In the genomic region with DNA sequence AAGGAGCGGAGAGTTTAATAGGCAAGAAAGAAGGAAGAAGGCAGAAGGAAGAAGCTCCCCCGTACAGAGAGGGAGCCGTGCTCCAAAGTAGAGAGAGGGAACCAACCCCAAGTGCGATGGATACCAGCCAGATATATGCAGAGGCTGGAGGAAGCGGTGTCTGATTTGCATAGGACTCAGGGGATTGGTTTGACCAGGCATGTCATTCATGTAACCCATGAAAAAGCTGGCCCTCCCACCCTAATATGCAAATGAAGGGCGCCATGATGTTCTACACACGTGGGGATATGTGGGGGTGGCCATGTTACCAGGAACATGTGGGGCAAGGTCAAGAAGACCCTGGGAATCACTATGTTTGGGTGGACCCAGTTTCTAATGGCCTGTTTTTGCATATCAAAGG, we compare ENCODE assay signal across 1 cellular context.
A peak's percentile ranks its signal among the peaks of the same experiment; 100 is the strongest.
TF ChIP-seq lines count a peak whose summit lies in the region.

No MANE protein-coding gene starts in this region.

TF ChIP-seq in K562, 482 proteins besides CTCF, POLR2A, EP300 and RAD21 (continued from another document and continues in another):
- TF ChIP-seq, protein P1, sequence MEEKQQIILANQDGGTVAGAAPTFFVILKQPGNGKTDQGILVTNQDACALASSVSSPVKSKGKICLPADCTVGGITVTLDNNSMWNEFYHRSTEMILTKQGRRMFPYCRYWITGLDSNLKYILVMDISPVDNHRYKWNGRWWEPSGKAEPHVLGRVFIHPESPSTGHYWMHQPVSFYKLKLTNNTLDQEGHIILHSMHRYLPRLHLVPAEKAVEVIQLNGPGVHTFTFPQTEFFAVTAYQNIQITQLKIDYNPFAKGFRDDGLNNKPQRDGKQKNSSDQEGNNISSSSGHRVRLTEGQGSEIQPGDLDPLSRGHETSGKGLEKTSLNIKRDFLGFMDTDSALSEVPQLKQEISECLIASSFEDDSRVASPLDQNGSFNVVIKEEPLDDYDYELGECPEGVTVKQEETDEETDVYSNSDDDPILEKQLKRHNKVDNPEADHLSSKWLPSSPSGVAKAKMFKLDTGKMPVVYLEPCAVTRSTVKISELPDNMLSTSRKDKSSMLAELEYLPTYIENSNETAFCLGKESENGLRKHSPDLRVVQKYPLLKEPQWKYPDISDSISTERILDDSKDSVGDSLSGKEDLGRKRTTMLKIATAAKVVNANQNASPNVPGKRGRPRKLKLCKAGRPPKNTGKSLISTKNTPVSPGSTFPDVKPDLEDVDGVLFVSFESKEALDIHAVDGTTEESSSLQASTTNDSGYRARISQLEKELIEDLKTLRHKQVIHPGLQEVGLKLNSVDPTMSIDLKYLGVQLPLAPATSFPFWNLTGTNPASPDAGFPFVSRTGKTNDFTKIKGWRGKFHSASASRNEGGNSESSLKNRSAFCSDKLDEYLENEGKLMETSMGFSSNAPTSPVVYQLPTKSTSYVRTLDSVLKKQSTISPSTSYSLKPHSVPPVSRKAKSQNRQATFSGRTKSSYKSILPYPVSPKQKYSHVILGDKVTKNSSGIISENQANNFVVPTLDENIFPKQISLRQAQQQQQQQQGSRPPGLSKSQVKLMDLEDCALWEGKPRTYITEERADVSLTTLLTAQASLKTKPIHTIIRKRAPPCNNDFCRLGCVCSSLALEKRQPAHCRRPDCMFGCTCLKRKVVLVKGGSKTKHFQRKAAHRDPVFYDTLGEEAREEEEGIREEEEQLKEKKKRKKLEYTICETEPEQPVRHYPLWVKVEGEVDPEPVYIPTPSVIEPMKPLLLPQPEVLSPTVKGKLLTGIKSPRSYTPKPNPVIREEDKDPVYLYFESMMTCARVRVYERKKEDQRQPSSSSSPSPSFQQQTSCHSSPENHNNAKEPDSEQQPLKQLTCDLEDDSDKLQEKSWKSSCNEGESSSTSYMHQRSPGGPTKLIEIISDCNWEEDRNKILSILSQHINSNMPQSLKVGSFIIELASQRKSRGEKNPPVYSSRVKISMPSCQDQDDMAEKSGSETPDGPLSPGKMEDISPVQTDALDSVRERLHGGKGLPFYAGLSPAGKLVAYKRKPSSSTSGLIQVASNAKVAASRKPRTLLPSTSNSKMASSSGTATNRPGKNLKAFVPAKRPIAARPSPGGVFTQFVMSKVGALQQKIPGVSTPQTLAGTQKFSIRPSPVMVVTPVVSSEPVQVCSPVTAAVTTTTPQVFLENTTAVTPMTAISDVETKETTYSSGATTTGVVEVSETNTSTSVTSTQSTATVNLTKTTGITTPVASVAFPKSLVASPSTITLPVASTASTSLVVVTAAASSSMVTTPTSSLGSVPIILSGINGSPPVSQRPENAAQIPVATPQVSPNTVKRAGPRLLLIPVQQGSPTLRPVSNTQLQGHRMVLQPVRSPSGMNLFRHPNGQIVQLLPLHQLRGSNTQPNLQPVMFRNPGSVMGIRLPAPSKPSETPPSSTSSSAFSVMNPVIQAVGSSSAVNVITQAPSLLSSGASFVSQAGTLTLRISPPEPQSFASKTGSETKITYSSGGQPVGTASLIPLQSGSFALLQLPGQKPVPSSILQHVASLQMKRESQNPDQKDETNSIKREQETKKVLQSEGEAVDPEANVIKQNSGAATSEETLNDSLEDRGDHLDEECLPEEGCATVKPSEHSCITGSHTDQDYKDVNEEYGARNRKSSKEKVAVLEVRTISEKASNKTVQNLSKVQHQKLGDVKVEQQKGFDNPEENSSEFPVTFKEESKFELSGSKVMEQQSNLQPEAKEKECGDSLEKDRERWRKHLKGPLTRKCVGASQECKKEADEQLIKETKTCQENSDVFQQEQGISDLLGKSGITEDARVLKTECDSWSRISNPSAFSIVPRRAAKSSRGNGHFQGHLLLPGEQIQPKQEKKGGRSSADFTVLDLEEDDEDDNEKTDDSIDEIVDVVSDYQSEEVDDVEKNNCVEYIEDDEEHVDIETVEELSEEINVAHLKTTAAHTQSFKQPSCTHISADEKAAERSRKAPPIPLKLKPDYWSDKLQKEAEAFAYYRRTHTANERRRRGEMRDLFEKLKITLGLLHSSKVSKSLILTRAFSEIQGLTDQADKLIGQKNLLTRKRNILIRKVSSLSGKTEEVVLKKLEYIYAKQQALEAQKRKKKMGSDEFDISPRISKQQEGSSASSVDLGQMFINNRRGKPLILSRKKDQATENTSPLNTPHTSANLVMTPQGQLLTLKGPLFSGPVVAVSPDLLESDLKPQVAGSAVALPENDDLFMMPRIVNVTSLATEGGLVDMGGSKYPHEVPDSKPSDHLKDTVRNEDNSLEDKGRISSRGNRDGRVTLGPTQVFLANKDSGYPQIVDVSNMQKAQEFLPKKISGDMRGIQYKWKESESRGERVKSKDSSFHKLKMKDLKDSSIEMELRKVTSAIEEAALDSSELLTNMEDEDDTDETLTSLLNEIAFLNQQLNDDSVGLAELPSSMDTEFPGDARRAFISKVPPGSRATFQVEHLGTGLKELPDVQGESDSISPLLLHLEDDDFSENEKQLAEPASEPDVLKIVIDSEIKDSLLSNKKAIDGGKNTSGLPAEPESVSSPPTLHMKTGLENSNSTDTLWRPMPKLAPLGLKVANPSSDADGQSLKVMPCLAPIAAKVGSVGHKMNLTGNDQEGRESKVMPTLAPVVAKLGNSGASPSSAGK (IDR thresholded peaks at IDR 0.05), result peak; percentile 38; the same call in 1 of the 2 replicates
- TF ChIP-seq ZNF830 (CRISPR knock-in tag; IDR thresholded peaks at IDR 0.05) (no peak), TBP (optimal IDR thresholded peaks at IDR 0.05; ENCODE audit: low read depth, low read length) (peak; percentile 38), BHLHE40 (IDR thresholded peaks at IDR 0.05; ENCODE audit: low read length) (no peak), CREBBP (IDR thresholded peaks at IDR 0.05; ENCODE audit: low read depth, low read length) (no peak), YY1 (IDR thresholded peaks at IDR 0.05; ENCODE audit: borderline replicate concordance in 1 of 3, control insufficient read depth in 1 of 3, extremely low read depth in 1 of 3, insufficient read depth in 3 of 3, insufficient read length in 1 of 3, insufficient replicate concordance in 2 of 3, low read depth in 1 of 3, low read length in 2 of 3) (peak; percentile 59 to 90 (median 72)), L3MBTL2 (IDR thresholded peaks at IDR 0.05) (peak; percentile 39; the same call in 1 of the 2 replicates), EGR1 (conservative IDR thresholded peaks at IDR 0.05) (no peak; the same call in 1 of the 2 replicates)
- TF ChIP-seq, protein P2, sequence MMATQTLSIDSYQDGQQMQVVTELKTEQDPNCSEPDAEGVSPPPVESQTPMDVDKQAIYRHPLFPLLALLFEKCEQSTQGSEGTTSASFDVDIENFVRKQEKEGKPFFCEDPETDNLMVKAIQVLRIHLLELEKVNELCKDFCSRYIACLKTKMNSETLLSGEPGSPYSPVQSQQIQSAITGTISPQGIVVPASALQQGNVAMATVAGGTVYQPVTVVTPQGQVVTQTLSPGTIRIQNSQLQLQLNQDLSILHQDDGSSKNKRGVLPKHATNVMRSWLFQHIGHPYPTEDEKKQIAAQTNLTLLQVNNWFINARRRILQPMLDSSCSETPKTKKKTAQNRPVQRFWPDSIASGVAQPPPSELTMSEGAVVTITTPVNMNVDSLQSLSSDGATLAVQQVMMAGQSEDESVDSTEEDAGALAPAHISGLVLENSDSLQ (IDR thresholded peaks at IDR 0.05), result peak; percentile 94
- TF ChIP-seq, protein P3, sequence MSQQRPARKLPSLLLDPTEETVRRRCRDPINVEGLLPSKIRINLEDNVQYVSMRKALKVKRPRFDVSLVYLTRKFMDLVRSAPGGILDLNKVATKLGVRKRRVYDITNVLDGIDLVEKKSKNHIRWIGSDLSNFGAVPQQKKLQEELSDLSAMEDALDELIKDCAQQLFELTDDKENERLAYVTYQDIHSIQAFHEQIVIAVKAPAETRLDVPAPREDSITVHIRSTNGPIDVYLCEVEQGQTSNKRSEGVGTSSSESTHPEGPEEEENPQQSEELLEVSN (IDR thresholded peaks at IDR 0.05; ENCODE audit: borderline replicate concordance in 1 of 2, extremely low read depth in 1 of 2, insufficient read depth in 1 of 2, insufficient read length in 1 of 2, low read depth in 1 of 2, low read length in 1 of 2, poor library complexity in 1 of 2, severe bottlenecking in 1 of 2), result peak in 1 of 2 experiments; percentile 65
- TF ChIP-seq, protein P4, sequence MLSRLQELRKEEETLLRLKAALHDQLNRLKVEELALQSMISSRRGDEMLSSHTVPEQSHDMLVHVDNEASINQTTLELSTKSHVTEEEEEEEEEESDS (CRISPR knock-in tag; IDR thresholded peaks at IDR 0.05), result no peak
- TF ChIP-seq, protein P5, sequence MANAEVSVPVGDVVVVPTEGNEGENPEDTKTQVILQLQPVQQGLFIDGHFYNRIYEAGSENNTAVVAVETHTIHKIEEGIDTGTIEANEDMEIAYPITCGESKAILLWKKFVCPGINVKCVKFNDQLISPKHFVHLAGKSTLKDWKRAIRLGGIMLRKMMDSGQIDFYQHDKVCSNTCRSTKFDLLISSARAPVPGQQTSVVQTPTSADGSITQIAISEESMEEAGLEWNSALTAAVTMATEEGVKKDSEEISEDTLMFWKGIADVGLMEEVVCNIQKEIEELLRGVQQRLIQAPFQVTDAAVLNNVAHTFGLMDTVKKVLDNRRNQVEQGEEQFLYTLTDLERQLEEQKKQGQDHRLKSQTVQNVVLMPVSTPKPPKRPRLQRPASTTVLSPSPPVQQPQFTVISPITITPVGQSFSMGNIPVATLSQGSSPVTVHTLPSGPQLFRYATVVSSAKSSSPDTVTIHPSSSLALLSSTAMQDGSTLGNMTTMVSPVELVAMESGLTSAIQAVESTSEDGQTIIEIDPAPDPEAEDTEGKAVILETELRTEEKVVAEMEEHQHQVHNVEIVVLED (CRISPR knock-in tag; IDR thresholded peaks at IDR 0.05), result no peak
- TF ChIP-seq, protein P6, sequence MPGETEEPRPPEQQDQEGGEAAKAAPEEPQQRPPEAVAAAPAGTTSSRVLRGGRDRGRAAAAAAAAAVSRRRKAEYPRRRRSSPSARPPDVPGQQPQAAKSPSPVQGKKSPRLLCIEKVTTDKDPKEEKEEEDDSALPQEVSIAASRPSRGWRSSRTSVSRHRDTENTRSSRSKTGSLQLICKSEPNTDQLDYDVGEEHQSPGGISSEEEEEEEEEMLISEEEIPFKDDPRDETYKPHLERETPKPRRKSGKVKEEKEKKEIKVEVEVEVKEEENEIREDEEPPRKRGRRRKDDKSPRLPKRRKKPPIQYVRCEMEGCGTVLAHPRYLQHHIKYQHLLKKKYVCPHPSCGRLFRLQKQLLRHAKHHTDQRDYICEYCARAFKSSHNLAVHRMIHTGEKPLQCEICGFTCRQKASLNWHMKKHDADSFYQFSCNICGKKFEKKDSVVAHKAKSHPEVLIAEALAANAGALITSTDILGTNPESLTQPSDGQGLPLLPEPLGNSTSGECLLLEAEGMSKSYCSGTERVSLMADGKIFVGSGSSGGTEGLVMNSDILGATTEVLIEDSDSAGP (CRISPR knock-in tag; IDR thresholded peaks at IDR 0.05), result no peak
- TF ChIP-seq, protein P7, sequence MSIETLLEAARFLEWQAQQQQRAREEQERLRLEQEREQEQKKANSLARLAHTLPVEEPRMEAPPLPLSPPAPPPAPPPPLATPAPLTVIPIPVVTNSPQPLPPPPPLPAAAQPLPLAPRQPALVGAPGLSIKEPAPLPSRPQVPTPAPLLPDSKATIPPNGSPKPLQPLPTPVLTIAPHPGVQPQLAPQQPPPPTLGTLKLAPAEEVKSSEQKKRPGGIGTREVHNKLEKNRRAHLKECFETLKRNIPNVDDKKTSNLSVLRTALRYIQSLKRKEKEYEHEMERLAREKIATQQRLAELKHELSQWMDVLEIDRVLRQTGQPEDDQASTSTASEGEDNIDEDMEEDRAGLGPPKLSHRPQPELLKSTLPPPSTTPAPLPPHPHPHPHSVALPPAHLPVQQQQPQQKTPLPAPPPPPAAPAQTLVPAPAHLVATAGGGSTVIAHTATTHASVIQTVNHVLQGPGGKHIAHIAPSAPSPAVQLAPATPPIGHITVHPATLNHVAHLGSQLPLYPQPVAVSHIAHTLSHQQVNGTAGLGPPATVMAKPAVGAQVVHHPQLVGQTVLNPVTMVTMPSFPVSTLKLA (conservative IDR thresholded peaks at IDR 0.05), result peak; percentile 50 to 69; a peak in 3 of 4 replicates
- TF ChIP-seq, protein P8, sequence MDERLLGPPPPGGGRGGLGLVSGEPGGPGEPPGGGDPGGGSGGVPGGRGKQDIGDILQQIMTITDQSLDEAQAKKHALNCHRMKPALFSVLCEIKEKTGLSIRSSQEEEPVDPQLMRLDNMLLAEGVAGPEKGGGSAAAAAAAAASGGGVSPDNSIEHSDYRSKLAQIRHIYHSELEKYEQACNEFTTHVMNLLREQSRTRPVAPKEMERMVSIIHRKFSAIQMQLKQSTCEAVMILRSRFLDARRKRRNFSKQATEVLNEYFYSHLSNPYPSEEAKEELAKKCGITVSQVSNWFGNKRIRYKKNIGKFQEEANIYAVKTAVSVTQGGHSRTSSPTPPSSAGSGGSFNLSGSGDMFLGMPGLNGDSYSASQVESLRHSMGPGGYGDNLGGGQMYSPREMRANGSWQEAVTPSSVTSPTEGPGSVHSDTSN (CRISPR knock-in tag; IDR thresholded peaks at IDR 0.05; ENCODE audit: low read depth), result no peak
- TF ChIP-seq, protein P8 (tag; conservative IDR thresholded peaks at IDR 0.05; ENCODE audit: low read depth), result peak; percentile 71
- TF ChIP-seq, protein P9, sequence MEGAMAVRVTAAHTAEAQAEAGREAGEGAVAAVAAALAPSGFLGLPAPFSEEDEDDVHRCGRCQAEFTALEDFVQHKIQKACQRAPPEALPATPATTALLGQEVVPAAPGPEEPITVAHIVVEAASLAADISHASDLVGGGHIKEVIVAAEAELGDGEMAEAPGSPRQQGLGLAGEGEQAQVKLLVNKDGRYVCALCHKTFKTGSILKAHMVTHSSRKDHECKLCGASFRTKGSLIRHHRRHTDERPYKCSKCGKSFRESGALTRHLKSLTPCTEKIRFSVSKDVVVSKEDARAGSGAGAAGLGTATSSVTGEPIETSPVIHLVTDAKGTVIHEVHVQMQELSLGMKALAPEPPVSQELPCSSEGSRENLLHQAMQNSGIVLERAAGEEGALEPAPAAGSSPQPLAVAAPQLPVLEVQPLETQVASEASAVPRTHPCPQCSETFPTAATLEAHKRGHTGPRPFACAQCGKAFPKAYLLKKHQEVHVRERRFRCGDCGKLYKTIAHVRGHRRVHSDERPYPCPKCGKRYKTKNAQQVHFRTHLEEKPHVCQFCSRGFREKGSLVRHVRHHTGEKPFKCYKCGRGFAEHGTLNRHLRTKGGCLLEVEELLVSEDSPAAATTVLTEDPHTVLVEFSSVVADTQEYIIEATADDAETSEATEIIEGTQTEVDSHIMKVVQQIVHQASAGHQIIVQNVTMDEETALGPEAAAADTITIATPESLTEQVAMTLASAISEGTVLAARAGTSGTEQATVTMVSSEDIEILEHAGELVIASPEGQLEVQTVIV (CRISPR knock-in tag; IDR thresholded peaks at IDR 0.05; ENCODE audit: borderline replicate concordance), result no peak
- TF ChIP-seq, protein P10, sequence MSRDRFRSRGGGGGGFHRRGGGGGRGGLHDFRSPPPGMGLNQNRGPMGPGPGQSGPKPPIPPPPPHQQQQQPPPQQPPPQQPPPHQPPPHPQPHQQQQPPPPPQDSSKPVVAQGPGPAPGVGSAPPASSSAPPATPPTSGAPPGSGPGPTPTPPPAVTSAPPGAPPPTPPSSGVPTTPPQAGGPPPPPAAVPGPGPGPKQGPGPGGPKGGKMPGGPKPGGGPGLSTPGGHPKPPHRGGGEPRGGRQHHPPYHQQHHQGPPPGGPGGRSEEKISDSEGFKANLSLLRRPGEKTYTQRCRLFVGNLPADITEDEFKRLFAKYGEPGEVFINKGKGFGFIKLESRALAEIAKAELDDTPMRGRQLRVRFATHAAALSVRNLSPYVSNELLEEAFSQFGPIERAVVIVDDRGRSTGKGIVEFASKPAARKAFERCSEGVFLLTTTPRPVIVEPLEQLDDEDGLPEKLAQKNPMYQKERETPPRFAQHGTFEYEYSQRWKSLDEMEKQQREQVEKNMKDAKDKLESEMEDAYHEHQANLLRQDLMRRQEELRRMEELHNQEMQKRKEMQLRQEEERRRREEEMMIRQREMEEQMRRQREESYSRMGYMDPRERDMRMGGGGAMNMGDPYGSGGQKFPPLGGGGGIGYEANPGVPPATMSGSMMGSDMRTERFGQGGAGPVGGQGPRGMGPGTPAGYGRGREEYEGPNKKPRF (IDR thresholded peaks at IDR 0.05; ENCODE audit: low read depth, low read length), result no peak
